Comparison of ENCODE assay signal across 1 cellular context in the genomic region with DNA sequence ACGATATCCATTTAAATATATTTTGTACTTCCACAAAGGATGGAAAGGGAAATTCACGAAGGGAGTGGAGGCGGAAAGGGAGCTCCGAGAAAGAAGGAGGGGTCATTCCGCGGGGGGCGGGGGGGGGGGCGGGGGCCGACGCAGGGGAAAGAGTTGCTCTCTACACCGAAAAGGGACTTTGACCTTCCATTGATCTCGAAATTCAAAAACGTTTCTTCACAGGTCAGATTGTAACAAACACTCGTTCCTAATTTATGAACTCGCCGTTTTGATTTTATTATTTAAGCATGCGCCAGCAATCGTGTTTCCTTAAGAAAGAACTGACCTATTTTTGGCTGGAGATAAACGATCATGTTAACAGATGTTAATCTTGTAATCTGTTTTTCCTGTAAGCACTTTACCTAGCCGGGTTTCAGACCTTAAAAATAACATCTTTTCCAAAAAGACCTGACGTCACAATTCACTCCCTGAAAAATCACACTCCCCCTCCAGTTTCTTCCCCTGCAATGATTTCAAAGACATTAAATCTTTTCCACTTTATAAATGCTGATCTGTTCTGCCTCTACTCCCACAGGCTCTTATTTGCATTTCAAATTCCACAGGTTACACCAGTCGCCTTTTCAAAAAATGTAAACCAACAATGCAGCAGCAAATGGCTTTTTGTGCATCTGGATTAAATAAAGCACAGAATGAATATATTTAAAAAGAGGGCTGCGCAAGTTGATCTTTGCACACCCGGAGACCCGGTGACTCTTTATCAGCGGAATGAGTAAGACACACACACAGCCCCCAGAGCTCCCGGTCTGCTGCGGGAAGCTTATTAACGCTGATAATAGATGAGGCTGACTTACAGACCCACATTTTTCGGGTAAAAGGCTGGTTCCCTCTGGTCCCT.
TF ChIP-seq lines count a peak whose summit lies in the region.

No MANE protein-coding gene starts in this region.

TF ChIP-seq in HepG2, 621 proteins besides CTCF, POLR2A, EP300 and RAD21 (continued from another document):
- TF ChIP-seq ZNF451 (CRISPR knock-in tag; IDR thresholded peaks at IDR 0.05) (no peak), NAIF1 (CRISPR knock-in tag; IDR thresholded peaks at IDR 0.05; ENCODE audit: borderline replicate concordance) (no peak), HNRNPK (IDR thresholded peaks at IDR 0.05; ENCODE audit: low read depth, low read length, poor library complexity, severe bottlenecking) (peak; percentile 21), NONO (IDR thresholded peaks at IDR 0.05) (no peak), NONO (CRISPR knock-in tag; conservative IDR thresholded peaks at IDR 0.05) (no peak), YY1 (IDR thresholded peaks at IDR 0.05; ENCODE audit: insufficient read depth, insufficient replicate concordance, low read depth, low read length) (no peak), GTF2F1 (IDR thresholded peaks at IDR 0.05; ENCODE audit: low read length) (0 out of 2 replicates have a peak, but pooled peaks have one; percentile 25), HES4 (CRISPR knock-in tag; IDR thresholded peaks at IDR 0.05; ENCODE audit: borderline replicate concordance) (no peak), REPIN1 (CRISPR knock-in tag; IDR thresholded peaks at IDR 0.05; ENCODE audit: borderline replicate concordance, low read depth) (no peak), RFX1 (IDR thresholded peaks at IDR 0.05) (no peak), ZBTB1 (CRISPR knock-in tag; IDR thresholded peaks at IDR 0.05; ENCODE audit: borderline replicate concordance) (no peak), AKAP8 (CRISPR knock-in tag; IDR thresholded peaks at IDR 0.05) (no peak), ZNF251 (CRISPR knock-in tag; IDR thresholded peaks at IDR 0.05) (no peak), GABPA (IDR thresholded peaks at IDR 0.05; ENCODE audit: low read depth, low read length) (no peak), GABPA (CRISPR knock-in tag; IDR thresholded peaks at IDR 0.05; ENCODE audit: low read depth) (peak; percentile 43), PCBP2 (optimal IDR thresholded peaks at IDR 0.05; ENCODE audit: low read depth, low read length, poor library complexity, severe bottlenecking) (no peak), CEBPB (IDR thresholded peaks at IDR 0.05; ENCODE audit: borderline replicate concordance, low read depth, low read length) (no peak), HDAC2 (CRISPR knock-in tag; IDR thresholded peaks at IDR 0.05) (no peak), ARNT2 (CRISPR knock-in tag; IDR thresholded peaks at IDR 0.05; ENCODE audit: low read depth) (no peak), MED1 (CRISPR knock-in tag; IDR thresholded peaks at IDR 0.05) (no peak), MZF1 (CRISPR knock-in tag; IDR thresholded peaks at IDR 0.05; ENCODE audit: borderline replicate concordance) (no peak), MLLT10 (CRISPR knock-in tag; IDR thresholded peaks at IDR 0.05) (no peak)
- TF ChIP-seq, protein P1, sequence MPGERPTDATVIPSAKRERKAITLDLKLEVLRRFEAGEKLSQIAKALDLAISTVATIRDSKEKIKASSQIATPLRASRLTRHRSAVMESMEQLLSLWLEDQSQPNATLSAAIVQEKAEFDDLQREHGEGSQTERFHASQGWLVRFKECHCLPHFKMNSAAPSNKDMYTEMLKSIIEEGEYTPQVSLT (CRISPR knock-in tag; IDR thresholded peaks at IDR 0.05; ENCODE audit: borderline replicate concordance, low read depth), result no peak
- TF ChIP-seq, protein P2, sequence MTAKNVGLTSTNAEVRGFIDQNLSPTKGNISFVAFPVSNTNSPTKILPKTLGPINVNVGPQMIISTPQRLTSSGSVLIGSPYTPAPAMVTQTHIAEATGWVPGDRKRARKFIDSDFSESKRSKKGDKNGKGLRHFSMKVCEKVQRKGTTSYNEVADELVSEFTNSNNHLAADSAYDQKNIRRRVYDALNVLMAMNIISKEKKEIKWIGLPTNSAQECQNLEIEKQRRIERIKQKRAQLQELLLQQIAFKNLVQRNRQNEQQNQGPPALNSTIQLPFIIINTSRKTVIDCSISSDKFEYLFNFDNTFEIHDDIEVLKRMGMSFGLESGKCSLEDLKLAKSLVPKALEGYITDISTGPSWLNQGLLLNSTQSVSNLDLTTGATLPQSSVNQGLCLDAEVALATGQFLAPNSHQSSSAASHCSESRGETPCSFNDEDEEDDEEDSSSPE (CRISPR knock-in tag; IDR thresholded peaks at IDR 0.05), result no peak
- TF ChIP-seq, protein P3, sequence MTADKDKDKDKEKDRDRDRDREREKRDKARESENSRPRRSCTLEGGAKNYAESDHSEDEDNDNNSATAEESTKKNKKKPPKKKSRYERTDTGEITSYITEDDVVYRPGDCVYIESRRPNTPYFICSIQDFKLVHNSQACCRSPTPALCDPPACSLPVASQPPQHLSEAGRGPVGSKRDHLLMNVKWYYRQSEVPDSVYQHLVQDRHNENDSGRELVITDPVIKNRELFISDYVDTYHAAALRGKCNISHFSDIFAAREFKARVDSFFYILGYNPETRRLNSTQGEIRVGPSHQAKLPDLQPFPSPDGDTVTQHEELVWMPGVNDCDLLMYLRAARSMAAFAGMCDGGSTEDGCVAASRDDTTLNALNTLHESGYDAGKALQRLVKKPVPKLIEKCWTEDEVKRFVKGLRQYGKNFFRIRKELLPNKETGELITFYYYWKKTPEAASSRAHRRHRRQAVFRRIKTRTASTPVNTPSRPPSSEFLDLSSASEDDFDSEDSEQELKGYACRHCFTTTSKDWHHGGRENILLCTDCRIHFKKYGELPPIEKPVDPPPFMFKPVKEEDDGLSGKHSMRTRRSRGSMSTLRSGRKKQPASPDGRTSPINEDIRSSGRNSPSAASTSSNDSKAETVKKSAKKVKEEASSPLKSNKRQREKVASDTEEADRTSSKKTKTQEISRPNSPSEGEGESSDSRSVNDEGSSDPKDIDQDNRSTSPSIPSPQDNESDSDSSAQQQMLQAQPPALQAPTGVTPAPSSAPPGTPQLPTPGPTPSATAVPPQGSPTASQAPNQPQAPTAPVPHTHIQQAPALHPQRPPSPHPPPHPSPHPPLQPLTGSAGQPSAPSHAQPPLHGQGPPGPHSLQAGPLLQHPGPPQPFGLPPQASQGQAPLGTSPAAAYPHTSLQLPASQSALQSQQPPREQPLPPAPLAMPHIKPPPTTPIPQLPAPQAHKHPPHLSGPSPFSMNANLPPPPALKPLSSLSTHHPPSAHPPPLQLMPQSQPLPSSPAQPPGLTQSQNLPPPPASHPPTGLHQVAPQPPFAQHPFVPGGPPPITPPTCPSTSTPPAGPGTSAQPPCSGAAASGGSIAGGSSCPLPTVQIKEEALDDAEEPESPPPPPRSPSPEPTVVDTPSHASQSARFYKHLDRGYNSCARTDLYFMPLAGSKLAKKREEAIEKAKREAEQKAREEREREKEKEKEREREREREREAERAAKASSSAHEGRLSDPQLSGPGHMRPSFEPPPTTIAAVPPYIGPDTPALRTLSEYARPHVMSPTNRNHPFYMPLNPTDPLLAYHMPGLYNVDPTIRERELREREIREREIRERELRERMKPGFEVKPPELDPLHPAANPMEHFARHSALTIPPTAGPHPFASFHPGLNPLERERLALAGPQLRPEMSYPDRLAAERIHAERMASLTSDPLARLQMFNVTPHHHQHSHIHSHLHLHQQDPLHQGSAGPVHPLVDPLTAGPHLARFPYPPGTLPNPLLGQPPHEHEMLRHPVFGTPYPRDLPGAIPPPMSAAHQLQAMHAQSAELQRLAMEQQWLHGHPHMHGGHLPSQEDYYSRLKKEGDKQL (CRISPR knock-in tag; IDR thresholded peaks at IDR 0.05; ENCODE audit: low read depth), result no peak
- TF ChIP-seq, protein P4, sequence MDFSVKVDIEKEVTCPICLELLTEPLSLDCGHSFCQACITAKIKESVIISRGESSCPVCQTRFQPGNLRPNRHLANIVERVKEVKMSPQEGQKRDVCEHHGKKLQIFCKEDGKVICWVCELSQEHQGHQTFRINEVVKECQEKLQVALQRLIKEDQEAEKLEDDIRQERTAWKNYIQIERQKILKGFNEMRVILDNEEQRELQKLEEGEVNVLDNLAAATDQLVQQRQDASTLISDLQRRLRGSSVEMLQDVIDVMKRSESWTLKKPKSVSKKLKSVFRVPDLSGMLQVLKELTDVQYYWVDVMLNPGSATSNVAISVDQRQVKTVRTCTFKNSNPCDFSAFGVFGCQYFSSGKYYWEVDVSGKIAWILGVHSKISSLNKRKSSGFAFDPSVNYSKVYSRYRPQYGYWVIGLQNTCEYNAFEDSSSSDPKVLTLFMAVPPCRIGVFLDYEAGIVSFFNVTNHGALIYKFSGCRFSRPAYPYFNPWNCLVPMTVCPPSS (IDR thresholded peaks at IDR 0.05), result no peak
- TF ChIP-seq, protein P5, sequence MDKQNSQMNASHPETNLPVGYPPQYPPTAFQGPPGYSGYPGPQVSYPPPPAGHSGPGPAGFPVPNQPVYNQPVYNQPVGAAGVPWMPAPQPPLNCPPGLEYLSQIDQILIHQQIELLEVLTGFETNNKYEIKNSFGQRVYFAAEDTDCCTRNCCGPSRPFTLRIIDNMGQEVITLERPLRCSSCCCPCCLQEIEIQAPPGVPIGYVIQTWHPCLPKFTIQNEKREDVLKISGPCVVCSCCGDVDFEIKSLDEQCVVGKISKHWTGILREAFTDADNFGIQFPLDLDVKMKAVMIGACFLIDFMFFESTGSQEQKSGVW (CRISPR knock-in tag; IDR thresholded peaks at IDR 0.05; ENCODE audit: borderline replicate concordance), result no peak
